In genomic region chr19:45347570-45348366, GRCh38 we compare ENCODE assay signal across 25 cellular contexts. TPM values are rescaled to one million over a fixed set of nuclear protein-coding genes. Genes with fewer than 3 reads are reported as not detected.
"Had no signal": no experiment of that assay in that cellular context is flagged by ENCODE, and none has a peak within 500 bp of the region (broad histone marks: within the 10 kb centered on the region; RNA-seq: fewer than 3 reads in every experiment).

No MANE protein-coding gene starts in this region.

- H3K4me1 ChIP-seq: prostate gland, upper lobe of left lung had no signal

- H3K4me3 ChIP-seq: ovary, prostate gland, thoracic aorta, upper lobe of left lung had no signal

- H3K27ac ChIP-seq: ovary, prostate gland, thoracic aorta, upper lobe of left lung had no signal

- H3K4me1 Mint-ChIP-seq: activated naive CD8-positive, alpha-beta T cell treated with anti-CD3 and anti-CD28 coated beads for 36 hours had no signal

- H3K9me3 ChIP-seq: ovary, prostate gland, thoracic aorta, upper lobe of left lung had no signal

- H3K9me3 Mint-ChIP-seq: activated naive CD8-positive, alpha-beta T cell treated with anti-CD3 and anti-CD28 coated beads for 36 hours; activated T-helper 2 cell treated with anti-CD3 and anti-CD28 coated beads, Interferon-gamma antibody, Interleukin-2, Interleukin-4, amounts not matched to agents 10 μg/mL and 5 μg/mL and 100 μg/mL, durations not matched to agents 14 hours and 24 hours and 36 hours; mesothelial cell of epicardium; naive thymus-derived CD8-positive, alpha-beta T cell; T-helper 1 cell treated with Interleukin-12 subunit alpha and Interleukin-12 subunit beta and Interleukin-4 antibody, amounts not matched to agents 30 μg/mL and 1 μg/mL, for 36 hours; WTC11 had no signal

- H3K4me3 Mint-ChIP-seq: activated naive CD8-positive, alpha-beta T cell treated with anti-CD3 and anti-CD28 coated beads for 36 hours; mesothelial cell of epicardium; naive thymus-derived CD8-positive, alpha-beta T cell; T-helper 1 cell treated with Interleukin-12 subunit alpha and Interleukin-12 subunit beta and Interleukin-4 antibody, amounts not matched to agents 30 μg/mL and 1 μg/mL, for 36 hours; WTC11 had no signal

- DNase-seq: activated naive CD4-positive, alpha-beta T cell treated with Interleukin-2 at 50 U/mL for 16 hours; activated naive CD8-positive, alpha-beta T cell treated with anti-CD3 and anti-CD28 coated beads for 36 hours; activated T-cell treated with anti-CD3 and anti-CD28 coated beads, Interleukin-2, amount 50 U/mL, for 1 hour; central memory CD4-positive, alpha-beta T cell; effector memory CD4-positive, alpha-beta T cell; foreskin melanocyte; glutamatergic neuron; hippocampal formation; left ventricle myocardium superior; mammary epithelial cell; naive thymus-derived CD8-positive, alpha-beta T cell; ovary; stimulated activated CD4-positive, alpha-beta T cell treated with anti-CD3 and anti-CD28 coated beads, Interleukin-4, amount 100 ng/mL, for 24 hours; stimulated activated naive CD4-positive, alpha-beta T cell treated with Interleukin-2 at 50 U/mL for 16 hours; T1000; upper lobe of left lung had no signal

- H3K36me3 ChIP-seq: ovary, prostate gland had no signal

- ATAC-seq: esophagus mucosa; left ventricle myocardium superior; naive thymus-derived CD8-positive, alpha-beta T cell; WTC11 had no signal

RNA-seq across cellular contexts. Expression of gene KLC3, which starts 7.2 kb away (rescaled TPM):
- total RNA-seq: activated naive CD8-positive, alpha-beta T cell treated with anti-CD3 and anti-CD28 coated beads for 36 hours; activated T-helper 2 cell treated with anti-CD3 and anti-CD28 coated beads, Interferon-gamma antibody, Interleukin-2, Interleukin-4, amounts not matched to agents 10 μg/mL and 5 μg/mL and 100 μg/mL, durations not matched to agents 14 hours and 24 hours and 36 hours; left ventricle myocardium superior; naive thymus-derived CD8-positive, alpha-beta T cell; thoracic aorta had no signal
- polyA plus RNA-seq: naive thymus-derived CD8-positive, alpha-beta T cell had no signal

RNA-seq across cellular contexts. Expression of gene CKM, which starts 25.1 kb away (rescaled TPM):
- total RNA-seq: activated naive CD8-positive, alpha-beta T cell treated with anti-CD3 and anti-CD28 coated beads for 36 hours; activated T-helper 2 cell treated with anti-CD3 and anti-CD28 coated beads, Interferon-gamma antibody, Interleukin-2, Interleukin-4, amounts not matched to agents 10 μg/mL and 5 μg/mL and 100 μg/mL, durations not matched to agents 14 hours and 24 hours and 36 hours; astrocyte; dermis microvascular lymphatic vessel endothelial cell; mammary epithelial cell; mesothelial cell of epicardium; naive thymus-derived CD8-positive, alpha-beta T cell; upper lobe of left lung; WTC11 had no signal
- polyA plus RNA-seq: mammary epithelial cell; naive thymus-derived CD8-positive, alpha-beta T cell had no signal
